Comparison of ENCODE assay signal across 1 cellular context in the genomic region with DNA sequence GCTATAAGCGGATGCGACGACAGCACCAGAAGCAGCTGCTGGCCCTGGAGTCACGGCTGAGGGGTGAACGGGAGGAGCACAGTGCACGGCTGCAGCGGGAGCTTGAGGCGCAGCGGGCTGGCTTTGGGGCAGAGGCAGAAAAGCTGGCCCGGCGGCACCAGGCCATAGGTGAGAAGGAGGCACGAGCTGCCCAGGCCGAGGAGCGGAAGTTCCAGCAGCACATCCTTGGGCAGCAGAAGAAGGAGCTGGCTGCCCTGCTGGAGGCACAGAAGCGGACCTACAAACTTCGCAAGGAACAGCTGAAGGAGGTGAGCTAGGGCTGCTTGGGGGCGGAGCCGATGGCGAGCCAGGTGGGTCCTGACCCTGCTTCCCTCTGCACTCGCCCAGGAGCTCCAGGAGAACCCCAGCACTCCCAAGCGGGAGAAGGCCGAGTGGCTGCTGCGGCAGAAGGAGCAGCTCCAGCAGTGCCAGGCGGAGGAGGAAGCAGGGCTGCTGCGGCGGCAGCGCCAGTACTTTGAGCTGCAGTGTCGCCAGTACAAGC.
TF ChIP-seq lines count a peak whose summit lies in the region.

No MANE protein-coding gene starts in this region.

TF ChIP-seq in GM12878, 131 proteins besides CTCF, POLR2A, EP300 and RAD21:
- no peak for TF ChIP-seq HCFC1 (IDR thresholded peaks at IDR 0.05; ENCODE audit: low read length)
- TF ChIP-seq, protein P1, sequence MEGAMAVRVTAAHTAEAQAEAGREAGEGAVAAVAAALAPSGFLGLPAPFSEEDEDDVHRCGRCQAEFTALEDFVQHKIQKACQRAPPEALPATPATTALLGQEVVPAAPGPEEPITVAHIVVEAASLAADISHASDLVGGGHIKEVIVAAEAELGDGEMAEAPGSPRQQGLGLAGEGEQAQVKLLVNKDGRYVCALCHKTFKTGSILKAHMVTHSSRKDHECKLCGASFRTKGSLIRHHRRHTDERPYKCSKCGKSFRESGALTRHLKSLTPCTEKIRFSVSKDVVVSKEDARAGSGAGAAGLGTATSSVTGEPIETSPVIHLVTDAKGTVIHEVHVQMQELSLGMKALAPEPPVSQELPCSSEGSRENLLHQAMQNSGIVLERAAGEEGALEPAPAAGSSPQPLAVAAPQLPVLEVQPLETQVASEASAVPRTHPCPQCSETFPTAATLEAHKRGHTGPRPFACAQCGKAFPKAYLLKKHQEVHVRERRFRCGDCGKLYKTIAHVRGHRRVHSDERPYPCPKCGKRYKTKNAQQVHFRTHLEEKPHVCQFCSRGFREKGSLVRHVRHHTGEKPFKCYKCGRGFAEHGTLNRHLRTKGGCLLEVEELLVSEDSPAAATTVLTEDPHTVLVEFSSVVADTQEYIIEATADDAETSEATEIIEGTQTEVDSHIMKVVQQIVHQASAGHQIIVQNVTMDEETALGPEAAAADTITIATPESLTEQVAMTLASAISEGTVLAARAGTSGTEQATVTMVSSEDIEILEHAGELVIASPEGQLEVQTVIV (IDR thresholded peaks at IDR 0.05; ENCODE audit: borderline replicate concordance, partially characterized antibody): no peak
- no peak for TF ChIP-seq ZNF622 (IDR thresholded peaks at IDR 0.05)
- no peak for TF ChIP-seq GABPA (IDR thresholded peaks at IDR 0.05; ENCODE audit: low read depth)
- no peak for TF ChIP-seq RELA (IDR thresholded peaks at IDR 0.05; ENCODE audit: borderline replicate concordance, partially characterized antibody)
- no peak for TF ChIP-seq CBX5 (IDR thresholded peaks at IDR 0.05; ENCODE audit: low read depth)
- no peak for TF ChIP-seq ZNF274 (IDR thresholded peaks at IDR 0.05; ENCODE audit: insufficient read depth, insufficient read length)
- TF ChIP-seq BMI1 (IDR thresholded peaks at IDR 0.05; ENCODE audit: borderline replicate concordance): no peak
- TF ChIP-seq FOXK2 (IDR thresholded peaks at IDR 0.05): no peak
